Comparison of ENCODE assay signal across 31 cellular contexts in the genomic region with DNA sequence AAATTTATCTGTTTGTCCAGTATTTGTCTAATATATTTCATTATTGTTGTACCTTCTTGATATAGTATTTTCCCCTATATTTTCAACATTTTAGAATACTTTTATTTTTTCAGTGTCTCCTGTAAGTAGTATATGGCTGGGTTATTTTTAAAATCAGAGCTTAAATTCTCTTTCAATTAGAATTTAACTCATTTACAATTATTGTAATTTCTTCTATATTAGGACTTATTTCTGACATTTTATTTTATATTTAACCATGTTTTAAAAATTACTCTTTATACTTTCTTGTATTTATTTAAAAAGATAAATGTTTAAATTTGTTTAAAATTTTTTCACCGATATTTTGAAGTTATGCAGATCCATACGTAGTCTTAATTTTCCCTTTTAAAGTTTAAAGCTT.
"Had no signal": no experiment of that assay in that cellular context is flagged by ENCODE, and none has a peak within 500 bp of the region (broad histone marks: within the 10 kb centered on the region; RNA-seq: fewer than 3 reads in every experiment).

No MANE protein-coding gene starts in this region.

- H3K36me3 Mint-ChIP-seq: activated CD4-positive, alpha-beta memory T cell treated with anti-CD3 and anti-CD28 coated beads for 36 hours; activated CD8-positive, alpha-beta memory T cell treated with anti-CD3 and anti-CD28 coated beads, Interleukin-2, amount 10 ng/mL, durations not matched to agents 7 days and 5 days had no signal

- H3K9me3 Mint-ChIP-seq: T-helper 2 cell treated with Interferon-gamma antibody and Interleukin-4, amounts not matched to agents 5 μg/mL and 100 μg/mL, for 36 hours had no signal

- H3K4me1 Mint-ChIP-seq: activated CD4-positive, alpha-beta T cell treated with anti-CD3 and anti-CD28 coated beads for 36 hours; activated CD4-positive, alpha-beta T cell treated with anti-CD3 and anti-CD28 coated beads, Interleukin-2, amount 10 ng/mL, durations not matched to agents 24 days and 14 days; activated CD8-positive, alpha-beta memory T cell treated with anti-CD3 and anti-CD28 coated beads, Interleukin-2, amount 10 ng/mL, durations not matched to agents 7 days and 5 days; activated T-helper 17 cell treated with anti-CD3 and anti-CD28 coated beads, Interleukin-2, amount 50 U/mL, for 72 hours; T-helper 17 cell had no signal

- H3K4me3 ChIP-seq: colonic mucosa, gastrocnemius medialis, heart left ventricle had no signal

- H3K27ac ChIP-seq: brain microvascular endothelial cell, colonic mucosa, gastrocnemius medialis, heart left ventricle had no signal

- ATAC-seq: activated CD4-positive, alpha-beta T cell treated with anti-CD3 and anti-CD28 coated beads for 36 hours; activated CD8-positive, alpha-beta memory T cell treated with anti-CD3 and anti-CD28 coated beads, Interleukin-2, amount 10 ng/mL, durations not matched to agents 7 days and 5 days; activated CD8-positive, alpha-beta T cell treated with anti-CD3 and anti-CD28 coated beads, Interleukin-2, amount 10 ng/mL, durations not matched to agents 7 days and 5 days; activated T-helper 17 cell treated with anti-CD3 and anti-CD28 coated beads, Interleukin-2, amount 50 U/mL, for 72 hours; esophagus mucosa; gastrocnemius medialis; heart left ventricle; T-helper 17 cell had no signal

- H3K36me3 ChIP-seq: brain microvascular endothelial cell, colonic mucosa, gastrocnemius medialis, heart left ventricle had no signal

- H3K4me1 ChIP-seq: colonic mucosa, gastrocnemius medialis had no signal

- DNase-seq: activated CD4-positive, alpha-beta memory T cell treated with anti-CD3 and anti-CD28 coated beads for 36 hours; activated CD4-positive, alpha-beta T cell treated with anti-CD3 and anti-CD28 coated beads for 36 hours; activated CD4-positive, alpha-beta T cell treated with anti-CD3 and anti-CD28 coated beads, Interleukin-2, amount 10 ng/mL, durations not matched to agents 24 days and 14 days; activated CD4-positive, CD25-positive, alpha-beta regulatory T cell; activated CD4-positive, CD25-positive, alpha-beta regulatory T cell treated with anti-CD3 and anti-CD28 coated beads, Interleukin-2, amount 50 U/mL, for 72 hours; activated CD8-positive, alpha-beta memory T cell treated with anti-CD3 and anti-CD28 coated beads, Interleukin-2, amount 10 ng/mL, durations not matched to agents 7 days and 5 days; activated CD8-positive, alpha-beta memory T cell treated with anti-CD3 and anti-CD28 coated beads, Interleukin-2, amount 50 U/mL, for 4 hours; activated CD8-positive, alpha-beta T cell treated with anti-CD3 and anti-CD28 coated beads, Interleukin-2, amount 10 ng/mL, durations not matched to agents 7 days and 5 days; activated effector memory CD4-positive, alpha-beta T cell treated with Interleukin-2 at 50 U/mL for 16 hours; activated gamma-delta T cell treated with Interleukin-2 at 50 U/mL for 16 hours; activated naive CD4-positive, alpha-beta T cell treated with anti-CD3 and anti-CD28 coated beads, Interleukin-2, amount 50 U/mL, for 16 hours; activated naive CD4-positive, alpha-beta T cell treated with Interleukin-2 at 50 U/mL for 16 hours; activated T-cell treated with anti-CD3 and anti-CD28 coated beads, Interleukin-2, amount 50 U/mL, for 1 hour; amniotic stem cell; anterior cingulate cortex; brain microvascular endothelial cell; colonic mucosa; effector CD8-positive, alpha-beta T cell; foreskin fibroblast; gastrocnemius medialis; glutamatergic neuron; heart left ventricle; T-helper 1 cell; T-helper 17 cell; T1000 had no signal

- H3K27me3 Mint-ChIP-seq: activated CD4-positive, alpha-beta memory T cell treated with anti-CD3 and anti-CD28 coated beads for 36 hours; activated CD4-positive, alpha-beta T cell treated with anti-CD3 and anti-CD28 coated beads, Interleukin-2, amount 10 ng/mL, durations not matched to agents 24 days and 14 days; activated CD8-positive, alpha-beta memory T cell treated with anti-CD3 and anti-CD28 coated beads, Interleukin-2, amount 10 ng/mL, durations not matched to agents 7 days and 5 days; T-helper 17 cell had no signal

- H3K4me3 Mint-ChIP-seq: activated CD4-positive, alpha-beta memory T cell treated with anti-CD3 and anti-CD28 coated beads for 36 hours; activated CD4-positive, alpha-beta T cell treated with anti-CD3 and anti-CD28 coated beads for 36 hours; activated CD4-positive, alpha-beta T cell treated with anti-CD3 and anti-CD28 coated beads, Interleukin-2, amount 10 ng/mL, durations not matched to agents 24 days and 14 days; activated CD8-positive, alpha-beta memory T cell treated with anti-CD3 and anti-CD28 coated beads, Interleukin-2, amount 10 ng/mL, durations not matched to agents 7 days and 5 days; activated CD8-positive, alpha-beta T cell treated with anti-CD3 and anti-CD28 coated beads, Interleukin-2, amount 10 ng/mL, durations not matched to agents 7 days and 5 days; activated naive CD8-positive, alpha-beta T cell; activated T-helper 17 cell treated with anti-CD3 and anti-CD28 coated beads, Interleukin-2, amount 50 U/mL, for 72 hours; T-helper 17 cell; T-helper 2 cell treated with Interferon-gamma antibody and Interleukin-4, amounts not matched to agents 5 μg/mL and 100 μg/mL, for 36 hours had no signal

- H3K27ac Mint-ChIP-seq: activated CD4-positive, alpha-beta memory T cell treated with anti-CD3 and anti-CD28 coated beads for 36 hours; activated CD4-positive, alpha-beta T cell treated with anti-CD3 and anti-CD28 coated beads for 36 hours; activated CD4-positive, alpha-beta T cell treated with anti-CD3 and anti-CD28 coated beads, Interleukin-2, amount 10 ng/mL, durations not matched to agents 24 days and 14 days; activated CD8-positive, alpha-beta memory T cell treated with anti-CD3 and anti-CD28 coated beads, Interleukin-2, amount 10 ng/mL, durations not matched to agents 7 days and 5 days; activated CD8-positive, alpha-beta T cell treated with anti-CD3 and anti-CD28 coated beads, Interleukin-2, amount 10 ng/mL, durations not matched to agents 7 days and 5 days; activated naive CD8-positive, alpha-beta T cell; activated T-helper 17 cell treated with anti-CD3 and anti-CD28 coated beads, Interleukin-2, amount 50 U/mL, for 72 hours; T-helper 17 cell; T-helper 2 cell treated with Interferon-gamma antibody and Interleukin-4, amounts not matched to agents 5 μg/mL and 100 μg/mL, for 36 hours had no signal

- FAIRE-seq: astrocyte, bronchial epithelial cell had no signal

- H3K9me3 ChIP-seq: colonic mucosa, gastrocnemius medialis had no signal
